Comparison of ENCODE assay signal across 23 cellular contexts in the genomic region with DNA sequence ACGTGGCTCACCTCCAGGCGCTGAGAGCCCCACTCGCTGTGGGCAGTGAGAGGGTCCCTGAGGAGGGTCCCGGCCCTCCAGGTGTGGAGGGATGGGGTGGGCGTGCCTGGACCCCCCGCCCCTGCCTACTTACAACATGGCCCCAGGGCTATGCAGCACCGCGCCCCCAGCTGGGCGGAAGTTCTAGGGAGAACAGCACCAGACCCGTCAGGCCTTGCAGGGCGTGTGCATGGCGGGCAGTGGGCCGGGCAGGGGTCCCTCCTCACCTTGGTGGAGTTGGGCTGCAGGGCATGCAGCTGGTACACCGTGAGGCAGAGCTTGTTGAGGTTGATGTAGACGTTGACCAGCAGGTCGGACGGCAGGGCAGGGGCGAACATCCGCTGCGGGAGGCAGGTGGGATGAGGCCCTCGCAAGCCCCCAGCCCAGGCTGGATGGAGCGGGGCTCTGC. TPM values are rescaled to one million over a fixed set of nuclear protein-coding genes. Genes with fewer than 3 reads are reported as not detected.
DNase-seq lines count a peak whose midpoint lies in the region; ATAC-seq and TF ChIP-seq lines count a peak whose summit lies in the region.
"Had no signal": no experiment of that assay in that cellular context is flagged by ENCODE, and none has a peak within 500 bp of the region (broad histone marks: within the 10 kb centered on the region; RNA-seq: fewer than 3 reads in every experiment).

No MANE protein-coding gene starts in this region.

- WGBS in neuronal stem cell (ENCODE audit: extremely low coverage in 2 of 2, insufficient read length in 2 of 2, insufficient replicate concordance in 1 of 2), 2 donors: no CpG with 5 or more reads among the region's 22 CpGs
- 88 to 90% methylated on average over 18 to 19 of the region's 22 CpGs for WGBS in lower leg skin, 2 donors

- H2AFZ ChIP-seq in neuronal stem cell (ENCODE audit: low read length): no peak overlapping the region
- H2AFZ ChIP-seq: GM23248 had no signal

- H4K91ac ChIP-seq in neuronal stem cell (ENCODE audit: low read depth, low read length, poor library complexity): no peak overlapping the region

- peak overlapping the region; percentile 65 for H3K23ac ChIP-seq in neuronal stem cell (ENCODE audit: low read depth, low read length, poor library complexity)

- no peak overlapping the region for H4K8ac ChIP-seq in neuronal stem cell (ENCODE audit: low read depth, low read length)

- H2AK5ac ChIP-seq in neuronal stem cell (ENCODE audit: low read depth, low read length): no peak overlapping the region

- TF ChIP-seq CTCF in RWPE1 (conservative IDR thresholded peaks at IDR 0.05; ENCODE audit: low read depth) (no peak), lower leg skin (IDR thresholded peaks at IDR 0.05) (no peak)

- CTCF ChIA-PET in RWPE1 (lab: Yijun Ruan, JAX): no interaction called here

- peak overlapping the region; percentile 82 for H3K14ac ChIP-seq in neuronal stem cell (ENCODE audit: low read length)

- POLR2A ChIA-PET in RWPE1 (lab: Yijun Ruan, JAX; ENCODE audit: low non-redundant PET): interaction anchor here (0.6 kb wide), 1 partner anchor 334 kb away, joined by 5 read pairs; no protein-coding TSS in a partner anchor

- peaks cover 10 to 14% of the 10 kb centered on the region in 2 donors for H3K36me3 ChIP-seq in neuronal stem cell (replicated peaks in 1 of 2; ENCODE audit: control insufficient read depth in 2 of 2, insufficient read depth in 2 of 2, low read length in 2 of 2)

- H3K4me3 ChIP-seq in neuronal stem cell (ENCODE audit: low read length in 2 of 2) (peak overlapping the region in 1 of 2 donors; percentile 28), lower leg skin (ENCODE audit: low read depth, poor library complexity, severe bottlenecking) (no peak overlapping the region)
- H3K4me3 ChIP-seq: A549; BLaER1 treated with 17β-estradiol and CSF1 and Interleukin-3, amounts not matched to agents 10 nM and 100 nM; GM23248 had no signal

- H3K27ac ChIP-seq in RWPE1 (peak overlapping the region; percentile 98), neuronal stem cell (replicated peaks; ENCODE audit: low read length) (no peak overlapping the region)
- H3K27ac ChIP-seq: A549, GM23248 had no signal

- no peak for TF ChIP-seq POLR2A in lower leg skin (IDR thresholded peaks at IDR 0.05)

- peak overlapping the region; percentile 60 for H3K9ac ChIP-seq in neuronal stem cell (ENCODE audit: low read depth, low read length, poor library complexity)
- H3K9ac ChIP-seq: BLaER1 treated with 17β-estradiol and CSF1 and Interleukin-3, amounts not matched to agents 10 nM and 100 nM; GM23248 had no signal

- DNase-seq in Right ventricle myocardium inferior (ENCODE audit: missing footprints): peak; percentile 61
- DNase-seq in left cardiac atrium: no peak
- DNase-seq in D341Med (ENCODE audit: low spot score): peak; percentile 3
- DNase-seq in RWPE1 (ENCODE audit: low spot score): no peak
- DNase-seq in neuronal stem cell (ENCODE audit: low spot score): no peak
- DNase-seq in lower leg skin (ENCODE audit: low spot score in 2 of 2): no peak
- DNase-seq: 8988T; ACHN; AML-193; BE2C; Calu3; CD4-positive, alpha-beta T cell; COR-L47; DMS153; DND-41; GM23248; H9 had no signal

- H3K27me3 ChIP-seq in neuronal stem cell (ENCODE audit: control insufficient read depth in 3 of 3, insufficient read depth in 3 of 3, low read depth in 1 of 3, low read length in 3 of 3): no peaks in the 10 kb centered on the region
- H3K27me3 ChIP-seq: BE2C; BLaER1 treated with 17β-estradiol and CSF1 and Interleukin-3, amounts not matched to agents 10 nM and 100 nM had no signal

- no peak overlapping the region for H2BK120ac ChIP-seq in neuronal stem cell (ENCODE audit: low read depth, low read length)

- H2BK12ac ChIP-seq in neuronal stem cell (ENCODE audit: low read length): no peak overlapping the region

- no peak overlapping the region for H2BK15ac ChIP-seq in neuronal stem cell (ENCODE audit: low read length)

- H2BK5ac ChIP-seq in neuronal stem cell (ENCODE audit: low read length): no peak overlapping the region

- H3K9me3 ChIP-seq in neuronal stem cell (replicated peaks in 1 of 2; ENCODE audit: control insufficient read depth in 2 of 2, insufficient read depth in 1 of 2, low read depth in 1 of 2, low read length in 2 of 2): no peaks in the 10 kb centered on the region
- H3K9me3 ChIP-seq: A549; BE2C; BLaER1 treated with 17β-estradiol and CSF1 and Interleukin-3, amounts not matched to agents 10 nM and 100 nM had no signal

- peaks cover 5 to 7% of the 10 kb centered on the region in 2 donors for H3K4me1 ChIP-seq in neuronal stem cell (ENCODE audit: control insufficient read depth in 2 of 2, insufficient read depth in 1 of 2, low read depth in 1 of 2, low read length in 2 of 2)

- no peak overlapping the region for H3K18ac ChIP-seq in neuronal stem cell (ENCODE audit: low read length)

- H3K4me2 ChIP-seq in neuronal stem cell (ENCODE audit: insufficient read depth, low read length, poor library complexity, severe bottlenecking): no peak overlapping the region
- H3K4me2 ChIP-seq: A549; BLaER1 treated with 17β-estradiol and CSF1 and Interleukin-3, amounts not matched to agents 10 nM and 100 nM had no signal

- ATAC-seq in Right ventricle myocardium inferior (no peak), left cardiac atrium (no peak), GM19023 (IDR thresholded peaks at IDR 0.05; ENCODE audit: unreplicated experiment) (no peak)
- ATAC-seq: A549, HCT116 had no signal

- intact Hi-C loops in Right ventricle myocardium inferior (cut with DNase I): no loop called here
- intact Hi-C loops in left cardiac atrium (cut with DNase I): no loop called here
- intact Hi-C loops in lower leg skin (cut with DNase I; ENCODE audit: low total_unique reads): no loop called here

- H3K79me1 ChIP-seq in neuronal stem cell (ENCODE audit: low read depth, low read length): peaks cover 2% of the 10 kb centered on the region

- no peak overlapping the region for H3K4ac ChIP-seq in neuronal stem cell (ENCODE audit: low read length)

RNA-seq across cellular contexts. Expression of a gene that starts 2.7 kb away (rescaled TPM):
- total RNA-seq in Right ventricle myocardium inferior: not detected
- total RNA-seq in left cardiac atrium: not detected
- polyA plus RNA-seq in neuronal stem cell (2013, experiment 1 of 2): not detected
- polyA plus RNA-seq in neuronal stem cell (2013, experiment 2 of 2): not detected
- 10 to 100 TPM in 1 of 4 donors, 1 to 10 TPM in 2, not detected in 1; 6.6 to 10.6 (median 7.6) TPM for total RNA-seq in lower leg skin
- total RNA-seq: CD4-positive, alpha-beta T cell; GM23248; H1; H9 had no signal
- polyA plus RNA-seq: A549, CD14-positive monocyte, GM23248, H1 had no signal

RNA-seq across cellular contexts. Expression of a gene that starts 4.6 kb away (rescaled TPM):
- total RNA-seq in Right ventricle myocardium inferior (102 TPM), left cardiac atrium (10 to 100 TPM; 53.6 to 54.5 TPM), lower leg skin (10 to 100 TPM in 2 of 4 donors, 1 to 10 TPM in 2; 7.3 to 15.8 (median 10.2) TPM)
- polyA plus RNA-seq in neuronal stem cell (2013, experiment 1 of 2): 20.7 TPM
- 19.9 TPM for polyA plus RNA-seq in neuronal stem cell (2013, experiment 2 of 2)

RNA-seq across cellular contexts. Expression of a gene that starts 9.7 kb away (rescaled TPM):
- total RNA-seq in Right ventricle myocardium inferior: not detected
- not detected for total RNA-seq in left cardiac atrium
- polyA plus RNA-seq in neuronal stem cell (2013, experiment 1 of 2): 0.81 TPM
- polyA plus RNA-seq in neuronal stem cell (2013, experiment 2 of 2): 0.47 TPM
- not detected for total RNA-seq in lower leg skin
- total RNA-seq: Calu3; CD4-positive, alpha-beta T cell; GM23248; H1 had no signal
- polyA plus RNA-seq: CD14-positive monocyte, GM23248 had no signal

RNA-seq across cellular contexts. Expression of a gene that starts 30.9 kb away (rescaled TPM):
- 6.5 TPM for total RNA-seq in Right ventricle myocardium inferior
- total RNA-seq in left cardiac atrium: 10 to 100 TPM in 1 of 2 donors, 1 to 10 TPM in 1; 6.3 to 10.3 TPM
- 5.5 TPM for polyA plus RNA-seq in neuronal stem cell (2013, experiment 1 of 2)
- polyA plus RNA-seq in neuronal stem cell (2013, experiment 2 of 2): 5.4 TPM
- 10 to 100 TPM; 12.6 to 23.3 (median 20.5) TPM for total RNA-seq in lower leg skin

RNA-seq across cellular contexts. Expression of a gene that starts 49.3 kb away (rescaled TPM):
- total RNA-seq in Right ventricle myocardium inferior (88.8 TPM), left cardiac atrium (10 to 100 TPM; 65.2 to 78.2 TPM), lower leg skin (10 to 100 TPM; 36.8 to 52.6 (median 51.3) TPM)
- polyA plus RNA-seq in neuronal stem cell (2013, experiment 1 of 2): 45.6 TPM
- polyA plus RNA-seq in neuronal stem cell (2013, experiment 2 of 2): 46.1 TPM

Comparison
In these comparisons a context has a peak if more than half of its experiments do, and no peak if none do; other contexts are left out.
1. DNase-seq: peak in Right ventricle myocardium inferior (single experiment) and D341Med (single experiment); none in left cardiac atrium (single experiment), RWPE1 (single experiment), neuronal stem cell (single experiment) and lower leg skin (0 of 2).